15 cellular contexts compared by ENCODE assay signal in genomic region chr11:1485504-1485885, GRCh38. TPM values are rescaled to one million over a fixed set of nuclear protein-coding genes. Genes with fewer than 3 reads are reported as not detected.
DNase-seq lines count a peak whose midpoint lies in the region; ATAC-seq, FAIRE-seq and TF ChIP-seq lines count a peak whose summit lies in the region.
"Had no signal": no experiment of that assay in that cellular context is flagged by ENCODE, and none has a peak within 500 bp of the region (broad histone marks: within the 10 kb centered on the region; RNA-seq: fewer than 3 reads in every experiment).

No MANE protein-coding gene starts in this region.

- ATAC-seq in CD4-positive, alpha-beta T cell (ENCODE audit: poor library complexity): no peak
- ATAC-seq in body of pancreas: no peak
- no peak for ATAC-seq in stimulated activated naive B cell treated with anti-CD40 and anti-IgM and Interleukin-4, amounts not matched to agents 10 μg/mL and 1 μg/mL and 100 μg/mL, for 72 hours (replicated peaks)
- no peak for ATAC-seq in GM19397 (IDR thresholded peaks at IDR 0.05; ENCODE audit: unreplicated experiment)

- H3K9ac ChIP-seq in kidney (ENCODE audit: low read length in 2 of 2): no peak overlapping the region

- CTCF ChIA-PET in CD4-positive, alpha-beta T cell (lab: Charles Lee): no interaction called here

- no peak for FAIRE-seq in kidney (lab: Jason Lieb, UNC)
- FAIRE-seq in D721Med (lab: Jason Lieb, UNC): no peak
- FAIRE-seq: bronchial epithelial cell, GM12878, HTR-8/SVneo had no signal

- no peak for TF ChIP-seq CTCF in CD4-positive, alpha-beta T cell (IDR thresholded peaks at IDR 0.05)
- TF ChIP-seq CTCF in body of pancreas (IDR thresholded peaks at IDR 0.05) (no peak), kidney (IDR thresholded peaks at IDR 0.05; ENCODE audit: borderline replicate concordance, extremely low read depth, insufficient read depth) (no peak), D721Med (IDR thresholded peaks at IDR 0.05; ENCODE audit: insufficient read depth, missing control alignments) (no peak)

- H3K27ac ChIP-seq in CD4-positive, alpha-beta T cell (ENCODE audit: low read depth, low read length): no peak overlapping the region
- peak overlapping the region in 3 of 4 donors; percentile 46 to 72 (median 67) for H3K27ac ChIP-seq in body of pancreas
- H3K27ac ChIP-seq in kidney (ENCODE audit: low read depth in 2 of 2, low read length in 2 of 2): no peak overlapping the region
- H3K27ac ChIP-seq: SJSA1 had no signal

- no peak for TF ChIP-seq POLR2A in body of pancreas (IDR thresholded peaks at IDR 0.05)

- no peaks in the 10 kb centered on the region for H3K9me3 Mint-ChIP-seq in CD4-positive, alpha-beta T cell
- H3K9me3 Mint-ChIP-seq in stimulated activated naive B cell treated with anti-CD40 and anti-IgM and Interleukin-4, amounts not matched to agents 10 μg/mL and 1 μg/mL and 100 μg/mL, for 72 hours: no peaks in the 10 kb centered on the region
- H3K9me3 Mint-ChIP-seq: activated CD4-positive, alpha-beta memory T cell treated with anti-CD3 and anti-CD28 coated beads, Interleukin-2, amount 10 ng/mL, durations not matched to agents 7 days and 5 days; nephron progenitor cell had no signal

- H3K36me3 ChIP-seq in body of pancreas (replicated peaks in 1 of 2; ENCODE audit: insufficient read depth in 1 of 2, low read depth in 2 of 2) (no peaks in the 10 kb centered on the region), kidney (ENCODE audit: control insufficient read depth in 1 of 2, insufficient read depth in 2 of 2, low read length in 2 of 2) (no peaks in the 10 kb centered on the region)
- H3K36me3 ChIP-seq: SJSA1 had no signal

- H3K4me3 ChIP-seq in body of pancreas (no peak overlapping the region), kidney (ENCODE audit: low read length in 2 of 2) (no peak overlapping the region)
- H3K4me3 ChIP-seq: GM12878, SJSA1 had no signal

- H3K27me3 Mint-ChIP-seq in CD4-positive, alpha-beta T cell: no peaks in the 10 kb centered on the region
- no peaks in the 10 kb centered on the region for H3K27me3 Mint-ChIP-seq in stimulated activated naive B cell treated with anti-CD40 and anti-IgM and Interleukin-4, amounts not matched to agents 10 μg/mL and 1 μg/mL and 100 μg/mL, for 72 hours
- H3K27me3 Mint-ChIP-seq: activated CD4-positive, alpha-beta memory T cell treated with anti-CD3 and anti-CD28 coated beads, Interleukin-2, amount 10 ng/mL, durations not matched to agents 7 days and 5 days had no signal

- peak overlapping the region; percentile 9 for H3K27ac Mint-ChIP-seq in CD4-positive, alpha-beta T cell
- H3K27ac Mint-ChIP-seq in stimulated activated naive B cell treated with anti-CD40 and anti-IgM and Interleukin-4, amounts not matched to agents 10 μg/mL and 1 μg/mL and 100 μg/mL, for 72 hours: peak overlapping the region; percentile 62
- H3K27ac Mint-ChIP-seq: activated CD4-positive, alpha-beta memory T cell treated with anti-CD3 and anti-CD28 coated beads, Interleukin-2, amount 10 ng/mL, durations not matched to agents 7 days and 5 days had no signal

- intact Hi-C loops in CD4-positive, alpha-beta T cell (cut with DNase I, micrococcal nuclease): no loop called here
- intact Hi-C loops in body of pancreas (cut with DNase I): no loop called here
- intact Hi-C loops in kidney (cut with DNase I): no loop called here

- DNase-seq in CD4-positive, alpha-beta T cell: no peak
- DNase-seq in body of pancreas (peak in 2 of 4 donors; percentile 3 to 8), kidney (peak; percentile 67), D721Med (ENCODE audit: insufficient read length, low spot score) (no peak), cerebellar nuclear complex (lab: John Stamatoyannopoulos, UW) (no peak), COLO829 (ENCODE audit: low spot score) (no peak)
- no peak for DNase-seq in stimulated activated naive B cell treated with anti-CD40 and anti-IgM and Interleukin-4, amounts not matched to agents 10 μg/mL and 1 μg/mL and 100 μg/mL, for 72 hours
- DNase-seq: activated CD4-positive, alpha-beta memory T cell treated with anti-CD3 and anti-CD28 coated beads, Interleukin-2, amount 10 ng/mL, durations not matched to agents 7 days and 5 days; NK-92 treated with Interleukin-12 subunit alpha and Interleukin-12 subunit beta, amount 100 ng/mL, for 24 hours had no signal

- peaks cover 16% of the 10 kb centered on the region for H3K4me1 Mint-ChIP-seq in CD4-positive, alpha-beta T cell (ENCODE audit: low read depth)
- H3K4me1 Mint-ChIP-seq in stimulated activated naive B cell treated with anti-CD40 and anti-IgM and Interleukin-4, amounts not matched to agents 10 μg/mL and 1 μg/mL and 100 μg/mL, for 72 hours: peaks cover 28 to 58% of the 10 kb centered on the region in 2 donors

- no peaks in the 10 kb centered on the region for H3K9me3 ChIP-seq in CD4-positive, alpha-beta T cell (ENCODE audit: control insufficient read depth, low read length)
- H3K9me3 ChIP-seq in body of pancreas: no peaks in the 10 kb centered on the region
- no peaks in the 10 kb centered on the region for H3K9me3 ChIP-seq in kidney (ENCODE audit: control insufficient read depth in 1 of 2, low read length in 2 of 2)
- H3K9me3 ChIP-seq: SJSA1 had no signal

- no peaks in the 10 kb centered on the region for H3K27me3 ChIP-seq in CD4-positive, alpha-beta T cell (ENCODE audit: control insufficient read depth, insufficient read depth, low read length)
- H3K27me3 ChIP-seq in body of pancreas: no peaks in the 10 kb centered on the region
- H3K27me3 ChIP-seq: SJSA1 had no signal

- no peak overlapping the region for H3K4me3 Mint-ChIP-seq in CD4-positive, alpha-beta T cell
- H3K4me3 Mint-ChIP-seq in stimulated activated naive B cell treated with anti-CD40 and anti-IgM and Interleukin-4, amounts not matched to agents 10 μg/mL and 1 μg/mL and 100 μg/mL, for 72 hours: no peak overlapping the region
- H3K4me3 Mint-ChIP-seq: activated CD4-positive, alpha-beta memory T cell treated with anti-CD3 and anti-CD28 coated beads, Interleukin-2, amount 10 ng/mL, durations not matched to agents 7 days and 5 days; nephron progenitor cell had no signal

- peaks cover 10% of the 10 kb centered on the region for H3K36me3 Mint-ChIP-seq in CD4-positive, alpha-beta T cell (ENCODE audit: low read depth)
- peaks cover 3 to 4% of the 10 kb centered on the region in 2 donors for H3K36me3 Mint-ChIP-seq in stimulated activated naive B cell treated with anti-CD40 and anti-IgM and Interleukin-4, amounts not matched to agents 10 μg/mL and 1 μg/mL and 100 μg/mL, for 72 hours

- peaks cover 39% of the 10 kb centered on the region for H3K4me1 ChIP-seq in body of pancreas
- H3K4me1 ChIP-seq in kidney (ENCODE audit: control insufficient read depth in 1 of 2, insufficient read depth in 1 of 2, low read depth in 1 of 2, low read length in 2 of 2): peaks cover 8 to 32% of the 10 kb centered on the region in 2 donors

- 79 to 87% methylated on average over 10 to 17 of the region's 17 CpGs for WGBS in body of pancreas, 2 donors

- POLR2A ChIA-PET in CD4-positive, alpha-beta T cell (lab: Charles Lee): no interaction called here

RNA-seq across cellular contexts. Expression of gene MOB2, which starts 1.1 kb away (rescaled TPM):
- 10 to 100 TPM; 37.0 to 38.3 TPM for total RNA-seq in CD4-positive, alpha-beta T cell
- 10 to 100 TPM; 11.4 to 31.3 TPM for total RNA-seq in body of pancreas
- 51.7 TPM for total RNA-seq in kidney
- polyA plus RNA-seq in kidney (ENCODE audit: insufficient read depth, low read depth, low replicate concordance): 50.7 TPM

Comparison
In these comparisons a context has a peak if more than half of its experiments do, and no peak if none do; other contexts are left out.
1. H3K27ac ChIP-seq: peak in body of pancreas (3 of 4); none in CD4-positive, alpha-beta T cell (single experiment) and kidney (0 of 2).